Comparison of ENCODE assay signal across 13 cellular contexts in the genomic region with DNA sequence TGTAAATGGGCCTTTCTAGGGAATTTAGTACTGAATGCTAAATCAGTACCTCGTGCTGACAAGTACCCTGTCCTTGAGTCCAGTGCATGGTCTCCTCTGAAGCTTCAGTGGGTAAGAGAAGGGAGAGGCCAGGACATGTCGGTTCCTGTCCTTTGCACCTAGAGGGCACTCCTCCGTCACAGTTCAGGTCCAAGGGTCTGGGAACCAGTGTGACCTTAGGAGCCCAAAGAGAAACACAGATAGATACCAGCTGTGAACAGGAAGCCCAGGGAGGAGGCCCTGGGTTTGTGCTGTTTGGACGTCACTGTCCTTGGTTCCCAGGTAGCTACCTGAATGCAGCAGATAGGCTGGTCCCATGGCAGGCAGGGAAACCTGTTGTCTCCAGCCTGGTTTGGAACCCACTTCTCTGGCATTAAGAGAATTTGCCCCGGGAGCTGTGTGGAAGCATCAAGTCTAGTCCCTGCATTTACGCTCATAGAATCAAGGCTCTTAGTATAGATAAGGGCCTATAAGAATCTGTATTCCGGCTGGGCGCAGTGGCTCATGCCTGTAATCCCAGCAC. TPM values are rescaled to one million over a fixed set of nuclear protein-coding genes. Genes with fewer than 3 reads are reported as not detected.
DNase-seq lines count a peak whose midpoint lies in the region; ATAC-seq and TF ChIP-seq lines count a peak whose summit lies in the region.
"Had no signal": no experiment of that assay in that cellular context is flagged by ENCODE, and none has a peak within 500 bp of the region (broad histone marks: within the 10 kb centered on the region; RNA-seq: fewer than 3 reads in every experiment).

No MANE protein-coding gene starts in this region.

- H3K9me3 Mint-ChIP-seq in activated T-cell treated with anti-CD3 and anti-CD28 coated beads, Interleukin-2, amount 50 U/mL, for 72 hours = no peaks in the 10 kb centered on the region
- H3K9me3 Mint-ChIP-seq in endodermal cell (no peaks in the 10 kb centered on the region), type B pancreatic cell (no peaks in the 10 kb centered on the region)
- H3K9me3 Mint-ChIP-seq: memory B cell had no signal

- DNase-seq in activated T-cell treated with anti-CD3 and anti-CD28 coated beads, Interleukin-2, amount 50 U/mL, for 72 hours = peak; percentile 7 to 21
- no peak for DNase-seq in activated T-cell treated with anti-CD3 and anti-CD28 coated beads for 4 hours
- peak; percentile 6 for DNase-seq in NCI-H69 (lab: John Stamatoyannopoulos, UW)
- DNase-seq in endodermal cell = peak; percentile 94
- DNase-seq in type B pancreatic cell (ENCODE audit: extremely low spot score, unreplicated experiment) = no peak
- no peak for DNase-seq in HEK293T (ENCODE audit: extremely low spot score)
- DNase-seq: foreskin melanocyte had no signal

- H3K4me1 ChIP-seq in endodermal cell (ENCODE audit: control insufficient read depth, insufficient read depth, low read length) = no peaks in the 10 kb centered on the region

- peak in 1 of 2 donors; percentile 44 for ATAC-seq in activated T-cell treated with anti-CD3 and anti-CD28 coated beads, Interleukin-2, amount 50 U/mL, for 72 hours (replicated peaks in 1 of 2)
- ATAC-seq in HG03571 (IDR thresholded peaks at IDR 0.05; ENCODE audit: unreplicated experiment) = no peak
- ATAC-seq in HG03460 (IDR thresholded peaks at IDR 0.05; ENCODE audit: unreplicated experiment) = no peak

- 57 to 68% methylated on average over 6 to 8 of the region's 8 CpGs for WGBS in endodermal cell (ENCODE audit: insufficient coverage in 1 of 2, insufficient read length in 1 of 2), 2 experiments

- no peaks in the 10 kb centered on the region for H3K27me3 ChIP-seq in endodermal cell (ENCODE audit: control insufficient read depth, insufficient read depth, low read length, poor library complexity, severe bottlenecking)
- H3K27me3 ChIP-seq: BLaER1 had no signal

- no peak overlapping the region for H3K4me3 ChIP-seq in endodermal cell (ENCODE audit: low read length)
- H3K4me3 ChIP-seq: BLaER1 had no signal

- H3K36me3 ChIP-seq in endodermal cell (ENCODE audit: control insufficient read depth, insufficient read depth, low read length) = no peaks in the 10 kb centered on the region
- H3K36me3 ChIP-seq: BLaER1 had no signal

- CTCF ChIA-PET in HEK293T (lab: Yijun Ruan, JAX) = interaction anchor here (0.6 to 1.2 kb wide), 3 partner anchors 17 to 137 kb away, joined by 3 to 4 read pairs (median 3); no protein-coding TSS in a partner anchor

- H3K9me3 ChIP-seq in endodermal cell (ENCODE audit: control insufficient read depth, low read length) = no peaks in the 10 kb centered on the region
- H3K9me3 ChIP-seq: BLaER1 had no signal

- no peaks in the 10 kb centered on the region for H3K4me1 Mint-ChIP-seq in activated T-cell treated with anti-CD3 and anti-CD28 coated beads, Interleukin-2, amount 50 U/mL, for 72 hours (ENCODE audit: low read depth)
- H3K4me1 Mint-ChIP-seq in endodermal cell = peaks cover 8% of the 10 kb centered on the region
- H3K4me1 Mint-ChIP-seq in type B pancreatic cell (ENCODE audit: unreplicated experiment) = peaks cover 4% of the 10 kb centered on the region
- H3K4me1 Mint-ChIP-seq: memory B cell had no signal

- POLR2A ChIA-PET in HEK293T (lab: Yijun Ruan, JAX) = no interaction called here

- TF ChIP-seq CTCF in endodermal cell (conservative IDR thresholded peaks at IDR 0.05) (peak; percentile 97), type B pancreatic cell (conservative IDR thresholded peaks at IDR 0.05) (peak; percentile 44)

- no peak overlapping the region for H3K9ac ChIP-seq in endodermal cell (ENCODE audit: extremely low read depth, low read length, poor library complexity, severe bottlenecking)

- H3K27me3 Mint-ChIP-seq in activated T-cell treated with anti-CD3 and anti-CD28 coated beads, Interleukin-2, amount 50 U/mL, for 72 hours (ENCODE audit: low read depth) = peaks cover 12% of the 10 kb centered on the region
- peaks cover 10% of the 10 kb centered on the region for H3K27me3 Mint-ChIP-seq in endodermal cell (ENCODE audit: insufficient read depth)
- H3K27me3 Mint-ChIP-seq in type B pancreatic cell = peaks cover 24% of the 10 kb centered on the region

- H3K27ac Mint-ChIP-seq in activated T-cell treated with anti-CD3 and anti-CD28 coated beads, Interleukin-2, amount 50 U/mL, for 72 hours = no peak overlapping the region
- peak overlapping the region; percentile 6 for H3K27ac Mint-ChIP-seq in endodermal cell
- no peak overlapping the region for H3K27ac Mint-ChIP-seq in type B pancreatic cell
- H3K27ac Mint-ChIP-seq: memory B cell had no signal

- H3K4me3 Mint-ChIP-seq in activated T-cell treated with anti-CD3 and anti-CD28 coated beads, Interleukin-2, amount 50 U/mL, for 72 hours = no peak overlapping the region
- H3K4me3 Mint-ChIP-seq in endodermal cell = no peak overlapping the region
- no peak overlapping the region for H3K4me3 Mint-ChIP-seq in type B pancreatic cell
- H3K4me3 Mint-ChIP-seq: memory B cell had no signal

- no peaks in the 10 kb centered on the region for H3K36me3 Mint-ChIP-seq in activated T-cell treated with anti-CD3 and anti-CD28 coated beads, Interleukin-2, amount 50 U/mL, for 72 hours (ENCODE audit: insufficient read depth in 2 of 2)
- H3K36me3 Mint-ChIP-seq in endodermal cell (ENCODE audit: low read depth) (no peaks in the 10 kb centered on the region), type B pancreatic cell (no peaks in the 10 kb centered on the region)
- H3K36me3 Mint-ChIP-seq: memory B cell had no signal

- no peak overlapping the region for H3K27ac ChIP-seq in endodermal cell (ENCODE audit: low read depth, low read length)
- H3K27ac ChIP-seq: BLaER1 had no signal

TF ChIP-seq in HEK293T, 16 proteins besides CTCF, POLR2A, EP300 and RAD21:
- TF ChIP-seq TARDBP (IDR thresholded peaks at IDR 0.05) (no peak), BHLHE40 (IDR thresholded peaks at IDR 0.05; ENCODE audit: borderline replicate concordance) (no peak), SP1 (IDR thresholded peaks at IDR 0.05) (no peak)

RNA-seq across cellular contexts. Expression of a gene that starts 3.9 kb away (rescaled TPM):
- not detected for total RNA-seq in activated T-cell treated with anti-CD3 and anti-CD28 coated beads, Interleukin-2, amount 50 U/mL, for 72 hours
- under 1 TPM; 0.33 to 0.44 TPM for total RNA-seq in endodermal cell
- 0.39 TPM for polyA plus RNA-seq in endodermal cell (2013, experiment 1 of 2)
- 0.29 TPM for polyA plus RNA-seq in endodermal cell (2013, experiment 2 of 2)
- total RNA-seq in type B pancreatic cell (ENCODE audit: low replicate concordance) = 0.10 TPM in 1 of 2 replicates, not detected in the other
- total RNA-seq: NCI-H460, ureter had no signal

Comparison
In these comparisons a context has a peak if more than half of its experiments do, and no peak if none do; other contexts are left out.
1. DNase-seq: peak in activated T-cell treated with anti-CD3 and anti-CD28 coated beads, Interleukin-2, amount 50 U/mL, for 72 hours (2 of 2), NCI-H69 (single experiment) and endodermal cell (single experiment); none in activated T-cell treated with anti-CD3 and anti-CD28 coated beads for 4 hours (single experiment), type B pancreatic cell (single experiment) and HEK293T (single experiment).